ENCODE assay signal across 9 cellular contexts in genomic region chr4:75698963-75699228, GRCh38. TPM values are rescaled to one million over a fixed set of nuclear protein-coding genes. Genes with fewer than 3 reads are reported as not detected.
DNase-seq lines count a peak whose midpoint lies in the region; ATAC-seq and TF ChIP-seq lines count a peak whose summit lies in the region.
"Had no signal": no experiment of that assay in that cellular context is flagged by ENCODE, and none has a peak within 500 bp of the region (broad histone marks: within the 10 kb centered on the region; RNA-seq: fewer than 3 reads in every experiment).

No MANE protein-coding gene starts in this region.

- H3K4me3 ChIP-seq in breast epithelium: no peak overlapping the region
- no peak overlapping the region for H3K4me3 ChIP-seq in prostate gland

- peaks cover 32% of the 10 kb centered on the region for H3K4me1 Mint-ChIP-seq in dendritic cell treated with granulocyte-macrophage colony-stimulating factor and Interleukin-4, amounts not matched to agents 40 ng/mL and 50 ng/mL, for 4 days (ENCODE audit: low read depth)

- no peaks in the 10 kb centered on the region for H3K27me3 Mint-ChIP-seq in dendritic cell treated with granulocyte-macrophage colony-stimulating factor and Interleukin-4, amounts not matched to agents 40 ng/mL and 50 ng/mL, for 4 days

- TF ChIP-seq CTCF in GM13977 (IDR thresholded peaks at IDR 0.05; ENCODE audit: extremely low read depth, insufficient read depth, missing control alignments): no peak
- no peak for TF ChIP-seq CTCF in breast epithelium (IDR thresholded peaks at IDR 0.05)
- no peak for TF ChIP-seq CTCF in prostate gland (IDR thresholded peaks at IDR 0.05)

- H3K4me3 Mint-ChIP-seq in dendritic cell treated with granulocyte-macrophage colony-stimulating factor and Interleukin-4, amounts not matched to agents 40 ng/mL and 50 ng/mL, for 4 days: peak overlapping the region; percentile 35
- H3K4me3 Mint-ChIP-seq: nephron had no signal

- H3K4me1 ChIP-seq in breast epithelium (no peaks in the 10 kb centered on the region), prostate gland (replicated peaks) (no peaks in the 10 kb centered on the region)

- ATAC-seq in GM21360 (IDR thresholded peaks at IDR 0.05; ENCODE audit: unreplicated experiment) (peak; percentile 29), HG03108 (IDR thresholded peaks at IDR 0.05; ENCODE audit: unreplicated experiment) (peak; percentile 29)

- peak overlapping the region; percentile 86 for H3K27ac Mint-ChIP-seq in dendritic cell treated with granulocyte-macrophage colony-stimulating factor and Interleukin-4, amounts not matched to agents 40 ng/mL and 50 ng/mL, for 4 days
- H3K27ac Mint-ChIP-seq: nephron had no signal

- no peaks in the 10 kb centered on the region for H3K9me3 Mint-ChIP-seq in dendritic cell treated with granulocyte-macrophage colony-stimulating factor and Interleukin-4, amounts not matched to agents 40 ng/mL and 50 ng/mL, for 4 days
- H3K9me3 Mint-ChIP-seq: nephron had no signal

- H3K36me3 ChIP-seq in breast epithelium (no peaks in the 10 kb centered on the region), prostate gland (no peaks in the 10 kb centered on the region)

- H3K9me3 ChIP-seq in breast epithelium (no peaks in the 10 kb centered on the region), prostate gland (no peaks in the 10 kb centered on the region)

- intact Hi-C loops in dendritic cell treated with granulocyte-macrophage colony-stimulating factor and Interleukin-4, amounts not matched to agents 40 ng/mL and 50 ng/mL, for 4 days (cut with micrococcal nuclease): loop anchor here (1.0 kb wide), 1 partner anchor 26 kb away; the partner anchor contains the start of gene G3BP2
- intact Hi-C loops in breast epithelium (cut with DNase I; ENCODE audit: low total_unique reads) (no loop called here), prostate gland (cut with DNase I) (no loop called here)

- H3K36me3 Mint-ChIP-seq in dendritic cell treated with granulocyte-macrophage colony-stimulating factor and Interleukin-4, amounts not matched to agents 40 ng/mL and 50 ng/mL, for 4 days (ENCODE audit: low read depth): peaks cover 5% of the 10 kb centered on the region

- no peaks in the 10 kb centered on the region for H3K27me3 ChIP-seq in breast epithelium
- no peaks in the 10 kb centered on the region for H3K27me3 ChIP-seq in prostate gland (replicated peaks; ENCODE audit: insufficient read depth)

- in situ Hi-C loops in GM13977 (cut with MboI; ENCODE audit: low pct_unique_long_range_greater_than_20kb, low sequenced_read_pairs, unreplicated experiment): no loop called here

- H3K27ac ChIP-seq in breast epithelium (no peak overlapping the region), prostate gland (no peak overlapping the region)

- TF ChIP-seq POLR2A in breast epithelium (IDR thresholded peaks at IDR 0.05): no peak
- no peak for TF ChIP-seq POLR2A in prostate gland (IDR thresholded peaks at IDR 0.05)

- DNase-seq in GM13977 (ENCODE audit: low spot score): peak; percentile 5
- DNase-seq in NCI-H1436 treated with DMSO at 0.1 percent for 48 hours (lab: John Stamatoyannopoulos, UW): no peak
- DNase-seq in NCI-H345 treated with DMSO at 0.1 percent for 48 hours (lab: John Stamatoyannopoulos, UW; ENCODE audit: unreplicated experiment): no peak
- DNase-seq in breast epithelium (ENCODE audit: low spot score in 2 of 2): no peak
- no peak for DNase-seq in prostate gland (ENCODE audit: low spot score)

- WGBS in prostate gland: 80% methylated on average over 2 of the region's 2 CpGs

RNA-seq across cellular contexts. Expression of gene USO1, which starts 25.5 kb away (rescaled TPM):
- total RNA-seq in breast epithelium (10 to 100 TPM; 74.1 to 76.7 (median 74.1) TPM), prostate gland (10 to 100 TPM; 52.0 to 53.3 TPM)

RNA-seq across cellular contexts. Expression of gene G3BP2, which starts 25.7 kb away (rescaled TPM):
- total RNA-seq in breast epithelium (10 to 100 TPM; 75.4 to 92.6 (median 86.2) TPM), prostate gland (100 to 1,000 TPM in 1 of 2 donors, 10 to 100 TPM in 1; 95.0 to 121 TPM)
